ENCODE assay signal across 22 cellular contexts in the genomic region with DNA sequence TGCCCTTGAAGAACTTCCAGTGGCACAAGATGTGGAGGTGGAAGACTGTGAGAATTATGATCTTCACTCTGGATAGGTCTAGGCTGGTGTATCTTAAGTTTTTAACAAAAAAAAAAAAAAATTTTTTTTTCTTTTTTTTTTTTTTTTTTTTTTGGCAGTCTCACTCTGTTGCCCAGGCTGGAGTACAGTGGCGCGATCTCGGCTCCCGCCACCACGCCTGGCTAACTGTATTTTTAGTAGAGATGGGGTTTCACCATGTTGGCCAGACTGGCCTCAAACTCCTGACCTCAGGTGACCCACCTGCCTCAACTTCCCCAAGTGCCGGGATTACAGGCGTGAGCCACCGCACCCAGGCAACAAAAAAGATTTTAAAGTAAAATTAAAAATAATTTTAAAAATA.
"Had no signal": no experiment of that assay in that cellular context is flagged by ENCODE, and none has a peak within 500 bp of the region (broad histone marks: within the 10 kb centered on the region; RNA-seq: fewer than 3 reads in every experiment).

No MANE protein-coding gene starts in this region.

- H3K36me3 ChIP-seq: colonic mucosa had no signal

- H3K27ac ChIP-seq: colonic mucosa, coronary artery, dorsolateral prefrontal cortex, epithelial cell of prostate, esophagus muscularis mucosa, esophagus squamous epithelium, foreskin keratinocyte, gastrocnemius medialis, gastroesophageal sphincter, heart left ventricle, heart right ventricle had no signal

- DNase-seq: colonic mucosa; cortex of kidney; dermis blood vessel endothelial cell; dorsolateral prefrontal cortex; effector CD4-positive, alpha-beta T cell; effector CD8-positive, alpha-beta T cell; effector memory CD4-positive, alpha-beta T cell; effector memory CD8-positive, alpha-beta T cell; endodermal cell; esophagus squamous epithelium; foreskin fibroblast; foreskin keratinocyte; foreskin melanocyte; gastrocnemius medialis; glutamatergic neuron; head of caudate nucleus; heart left ventricle; heart right ventricle had no signal

- H3K4me3 ChIP-seq: colonic mucosa, coronary artery, dorsolateral prefrontal cortex, esophagus muscularis mucosa, esophagus squamous epithelium, gastrocnemius medialis, gastroesophageal sphincter, heart left ventricle, heart right ventricle had no signal

- H3K9me3 ChIP-seq: colonic mucosa, esophagus muscularis mucosa, esophagus squamous epithelium, gastrocnemius medialis, gastroesophageal sphincter, heart left ventricle, heart right ventricle had no signal

- H3K27me3 ChIP-seq: colonic mucosa, dorsolateral prefrontal cortex, esophagus muscularis mucosa, esophagus squamous epithelium, foreskin keratinocyte, gastrocnemius medialis, gastroesophageal sphincter, heart left ventricle, heart right ventricle had no signal

- H3K4me1 ChIP-seq: colonic mucosa, esophagus muscularis mucosa, esophagus squamous epithelium, foreskin keratinocyte, gastroesophageal sphincter, heart left ventricle, heart right ventricle had no signal
